Comparison of ENCODE assay signal across 8 cellular contexts in genomic region chr14:95535226-95536021, GRCh38. TPM values are rescaled to one million over a fixed set of nuclear protein-coding genes. Genes with fewer than 3 reads are reported as not detected.
A peak's percentile ranks its signal among the peaks of the same experiment; 100 is the strongest.
DNase-seq lines count a peak whose midpoint lies in the region; ATAC-seq and TF ChIP-seq lines count a peak whose summit lies in the region.

No MANE protein-coding gene starts in this region.

- no peaks in the 10 kb centered on the region for H3K9me2 ChIP-seq in DOHH2 (replicated peaks; ENCODE audit: control insufficient read depth, low read length)

- H3F3A ChIP-seq in DOHH2 (ENCODE audit: control insufficient read depth, insufficient read depth), result peaks cover 10% of the 10 kb centered on the region; the same call in 1 of the 2 replicates

- no peak for TF ChIP-seq CTCF in DOHH2 (IDR thresholded peaks at IDR 0.05; ENCODE audit: low read depth, low read length, poor library complexity, severe bottlenecking)
- no peak for TF ChIP-seq CTCF in Peyer's patch (IDR thresholded peaks at IDR 0.05)
- TF ChIP-seq CTCF in epithelial cell of proximal tubule (conservative IDR thresholded peaks at IDR 0.05; ENCODE audit: low read depth, low read length), result no peak
- no peak for TF ChIP-seq CTCF in osteoblast (IDR thresholded peaks at IDR 0.05; ENCODE audit: extremely low read depth, low read depth, low read length)

- peak; percentile 2 for ATAC-seq in GM21717 (IDR thresholded peaks at IDR 0.05; ENCODE audit: unreplicated experiment)

- peaks cover 36% of the 10 kb centered on the region for H3K4me1 ChIP-seq in DOHH2 (ENCODE audit: control insufficient read depth, low read length)
- H3K4me1 ChIP-seq in Peyer's patch, result peaks cover 2 to 47% (median 14%) of the 10 kb centered on the region in 4 donors
- peaks cover 48% of the 10 kb centered on the region for H3K4me1 ChIP-seq in osteoblast (ENCODE audit: insufficient read depth, low read length)

- H3K27me3 ChIP-seq in DOHH2 (ENCODE audit: control insufficient read depth, low read length) (no peaks in the 10 kb centered on the region), Peyer's patch (no peaks in the 10 kb centered on the region), osteoblast (ENCODE audit: insufficient read depth, low read length) (no peaks in the 10 kb centered on the region)

- H3K4me2 ChIP-seq in DOHH2 (ENCODE audit: low read length), result peak overlapping the region; percentile 86
- H3K4me2 ChIP-seq in osteoblast (ENCODE audit: insufficient read depth, low read length), result peak overlapping the region; percentile 88

- H3K36me3 ChIP-seq in DOHH2 (ENCODE audit: control insufficient read depth, low read length), result peaks cover 43% of the 10 kb centered on the region
- no peaks in the 10 kb centered on the region for H3K36me3 ChIP-seq in Peyer's patch
- H3K36me3 ChIP-seq in osteoblast (ENCODE audit: insufficient read depth, low read length), result no peaks in the 10 kb centered on the region

- peak overlapping the region; percentile 77 for H2AFZ ChIP-seq in osteoblast (ENCODE audit: low read length)

- TF ChIP-seq POLR2A in Peyer's patch (IDR thresholded peaks at IDR 0.05), result no peak

- no peak overlapping the region for H3K27ac ChIP-seq in DOHH2 (ENCODE audit: low read depth, low read length)
- H3K27ac ChIP-seq in Peyer's patch, result peak overlapping the region; percentile 16 to 86 (median 82)
- H3K27ac ChIP-seq in osteoblast (ENCODE audit: low read depth, low read length), result peak overlapping the region; percentile 67

- H4K20me1 ChIP-seq in DOHH2 (ENCODE audit: control insufficient read depth, insufficient read depth, low read depth, low read length) (peaks cover 34% of the 10 kb centered on the region; the same call in 1 of the 2 replicates), osteoblast (ENCODE audit: insufficient read depth, low read length) (peaks cover 33% of the 10 kb centered on the region)

- no peaks in the 10 kb centered on the region for H3K9me3 ChIP-seq in DOHH2 (ENCODE audit: control insufficient read depth, insufficient read depth, low read length)
- no peaks in the 10 kb centered on the region for H3K9me3 ChIP-seq in Peyer's patch
- no peaks in the 10 kb centered on the region for H3K9me3 ChIP-seq in osteoblast (ENCODE audit: low read depth, low read length)

- H3K4me3 ChIP-seq in DOHH2 (ENCODE audit: low read length) (peak overlapping the region; percentile 94), Peyer's patch (peak overlapping the region; percentile 74 to 89 (median 80)), epithelial cell of proximal tubule (ENCODE audit: low read depth, low read length) (peak overlapping the region; percentile 73), osteoblast (ENCODE audit: insufficient read depth, low read length) (peak overlapping the region; percentile 81)

- H3K79me2 ChIP-seq in DOHH2 (ENCODE audit: control insufficient read depth, low read length), result peaks cover 91% of the 10 kb centered on the region
- H3K79me2 ChIP-seq in osteoblast (ENCODE audit: insufficient read depth, low read length), result peaks cover 87% of the 10 kb centered on the region

- DNase-seq in Peyer's patch (peak in 1 of 3 donors; percentile 61), epithelial cell of proximal tubule (ENCODE audit: low read depth) (no peak), osteoblast (ENCODE audit: insufficient read length, low spot score, missing footprints) (peak; percentile 82), NCI-H1930 (lab: John Stamatoyannopoulos, UW) (no peak), UCSD-AML1 (lab: John Stamatoyannopoulos, UW; ENCODE audit: unreplicated experiment) (no peak)
- no peak for DNase-seq in activated CD4-positive, CD25-positive, alpha-beta regulatory T cell (lab: John Stamatoyannopoulos, UW)

RNA-seq across cellular contexts. Expression of gene GLRX5, which starts 0.6 kb away (rescaled TPM):
- 10 to 100 TPM; 24.8 to 42.7 (median 29.5) TPM for total RNA-seq in Peyer's patch
- 51.4 and 94.1 TPM in 2 replicates for total RNA-seq in epithelial cell of proximal tubule
- 19.9 and 22.7 TPM in 2 replicates for total RNA-seq in osteoblast

RNA-seq across cellular contexts. Expression of gene SYNE3, which starts 19.0 kb away (rescaled TPM):
- total RNA-seq in Peyer's patch (10 to 100 TPM in 3 of 4 donors, 1 to 10 TPM in 1; 7.2 to 35.5 (median 13.1) TPM), epithelial cell of proximal tubule (0.07 TPM in 1 of 2 replicates, not detected in the other), osteoblast (23.9 and 26.8 TPM in 2 replicates)
